9 cellular contexts compared by ENCODE assay signal in the genomic region with DNA sequence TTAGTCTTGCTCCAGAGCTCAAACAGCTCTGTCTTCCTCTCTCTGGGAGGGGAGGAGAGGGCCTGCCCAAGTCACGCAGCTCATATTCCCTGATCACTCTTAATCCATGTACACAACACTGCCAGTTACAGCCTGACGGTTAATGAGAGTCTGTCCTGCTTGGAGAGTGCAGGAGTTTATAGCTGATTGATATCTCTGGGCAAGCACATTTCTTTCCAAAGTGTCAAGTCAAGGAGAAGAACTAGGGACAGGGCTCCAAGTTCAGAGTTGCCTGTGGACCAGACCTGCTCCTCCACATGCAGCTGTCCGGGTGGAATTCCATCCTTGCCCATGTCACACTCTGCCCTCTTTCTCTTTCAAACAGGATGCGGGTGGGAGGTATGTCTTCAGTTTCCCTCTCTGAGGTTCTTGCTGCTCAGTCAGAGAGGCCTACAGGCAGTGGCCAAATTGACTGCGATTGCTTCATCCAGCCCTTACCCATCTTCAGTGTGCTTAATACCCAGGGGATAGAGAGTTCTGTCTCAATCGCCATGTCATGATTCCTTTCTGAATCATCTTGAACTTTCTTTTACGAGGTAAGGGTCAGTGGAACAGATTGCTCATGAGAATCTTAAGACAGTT. TPM values are rescaled to one million over a fixed set of nuclear protein-coding genes. Genes with fewer than 3 reads are reported as not detected.
DNase-seq lines count a peak whose midpoint lies in the region; ATAC-seq and TF ChIP-seq lines count a peak whose summit lies in the region.
"Had no signal": no experiment of that assay in that cellular context is flagged by ENCODE, and none has a peak within 500 bp of the region (broad histone marks: within the 10 kb centered on the region; RNA-seq: fewer than 3 reads in every experiment).

No MANE protein-coding gene starts in this region.

- H3K9me3 Mint-ChIP-seq in stimulated activated memory B cell treated with anti-CD40 and anti-IgM and Interleukin-4, amounts not matched to agents 10 μg/mL and 1 μg/mL and 100 μg/mL, for 72 hours, result peaks cover 3% of the 10 kb centered on the region

- in situ Hi-C loops in GM23248 (cut with MboI), result no loop called here

- intact Hi-C loops in Right ventricle myocardium superior (cut with DNase I), result loop anchor here (2.0 to 10.0 kb wide), 3 partner anchors 113 to 279 kb away; no protein-coding TSS in a partner anchor
- intact Hi-C loops in thyroid gland (cut with DNase I), result loop anchor here (5.0 kb wide), 1 partner anchor 135 kb away; no protein-coding TSS in a partner anchor

- no peaks in the 10 kb centered on the region for H3K4me1 Mint-ChIP-seq in stimulated activated memory B cell treated with anti-CD40 and anti-IgM and Interleukin-4, amounts not matched to agents 10 μg/mL and 1 μg/mL and 100 μg/mL, for 72 hours

- POLR2A ChIA-PET in RWPE1 (lab: Yijun Ruan, JAX; ENCODE audit: low non-redundant PET), result no interaction called here

- H3K4me3 ChIP-seq in GM23248 (0 out of 2 replicates have a peak overlapping the region, but pooled peaks have one; percentile 9), thyroid gland (replicated peaks in 1 of 3) (no peak overlapping the region)
- H3K4me3 ChIP-seq: PC-9 had no signal

- peak overlapping the region; percentile 80 for H3K9ac ChIP-seq in GM23248

- no peaks in the 10 kb centered on the region for H3K79me2 ChIP-seq in GM23248 (ENCODE audit: insufficient read depth)

- peak overlapping the region; percentile 94 for H3K27ac ChIP-seq in GM23248
- H3K27ac ChIP-seq in RWPE1, result peak overlapping the region; percentile 40; the same call in 1 of the 2 replicates
- H3K27ac ChIP-seq in thyroid gland, result peak overlapping the region in 1 of 3 donors; percentile 17
- H3K27ac ChIP-seq: PC-9 had no signal

- no peak overlapping the region; the same call in 1 of the 2 replicates for H2AFZ ChIP-seq in GM23248
- H2AFZ ChIP-seq: PC-9 had no signal

- H3K27me3 ChIP-seq in GM23248 (replicated peaks; ENCODE audit: insufficient read depth), result no peaks in the 10 kb centered on the region
- H3K27me3 ChIP-seq in thyroid gland, result no peaks in the 10 kb centered on the region

- no peaks in the 10 kb centered on the region for H3K36me3 Mint-ChIP-seq in stimulated activated memory B cell treated with anti-CD40 and anti-IgM and Interleukin-4, amounts not matched to agents 10 μg/mL and 1 μg/mL and 100 μg/mL, for 72 hours

- H4K20me1 ChIP-seq in GM23248 (ENCODE audit: insufficient read depth), result no peaks in the 10 kb centered on the region

- peaks cover 29% of the 10 kb centered on the region for H3F3A ChIP-seq in GM23248 (ENCODE audit: insufficient read depth)

- ATAC-seq in Right ventricle myocardium superior (ENCODE audit: poor library complexity), result peak; percentile 15
- ATAC-seq in stimulated activated memory B cell treated with anti-CD40 and anti-IgM and Interleukin-4, amounts not matched to agents 10 μg/mL and 1 μg/mL and 100 μg/mL, for 72 hours, result peak; percentile 59

- no peak for TF ChIP-seq POLR2A in thyroid gland (IDR thresholded peaks at IDR 0.05)

- CTCF ChIA-PET in RWPE1 (lab: Yijun Ruan, JAX), result interaction anchor here (0.5 to 2.3 kb wide), 9 partner anchors 14 to 649 kb away, joined by 3 to 15 read pairs (median 3); no protein-coding TSS in a partner anchor

- no peak overlapping the region for H3K4me3 Mint-ChIP-seq in stimulated activated memory B cell treated with anti-CD40 and anti-IgM and Interleukin-4, amounts not matched to agents 10 μg/mL and 1 μg/mL and 100 μg/mL, for 72 hours

- H3K9me3 ChIP-seq in GM23248 (ENCODE audit: low read depth) (no peaks in the 10 kb centered on the region), thyroid gland (no peaks in the 10 kb centered on the region)

- H3K36me3 ChIP-seq in GM23248 (ENCODE audit: low read depth) (no peaks in the 10 kb centered on the region), thyroid gland (no peaks in the 10 kb centered on the region)

- DNase-seq in GM23248, result peak; percentile 99
- DNase-seq in RWPE1 (ENCODE audit: low spot score), result peak; percentile 74
- no peak for DNase-seq in Right ventricle myocardium superior
- DNase-seq in amniotic stem cell (lab: John Stamatoyannopoulos, UW), result no peak
- no peak for DNase-seq in NCI-H1092 treated with DMSO at 0.1 percent for 48 hours (lab: John Stamatoyannopoulos, UW)
- DNase-seq in stimulated activated CD4-positive, alpha-beta T cell treated with anti-CD3 and anti-CD28 coated beads, Interleukin-4, amount 100 ng/mL, for 24 hours, result no peak
- DNase-seq in thyroid gland, result no peak

- H3K27ac Mint-ChIP-seq in stimulated activated memory B cell treated with anti-CD40 and anti-IgM and Interleukin-4, amounts not matched to agents 10 μg/mL and 1 μg/mL and 100 μg/mL, for 72 hours, result no peak overlapping the region

- H3K27me3 Mint-ChIP-seq in stimulated activated memory B cell treated with anti-CD40 and anti-IgM and Interleukin-4, amounts not matched to agents 10 μg/mL and 1 μg/mL and 100 μg/mL, for 72 hours, result peaks cover 58% of the 10 kb centered on the region

- H3K9me2 ChIP-seq in GM23248 (ENCODE audit: insufficient read depth), result no peaks in the 10 kb centered on the region

- TF ChIP-seq CTCF in RWPE1 (conservative IDR thresholded peaks at IDR 0.05; ENCODE audit: low read depth), result no peak
- no peak for TF ChIP-seq CTCF in thyroid gland (IDR thresholded peaks at IDR 0.05)

- H3K4me1 ChIP-seq in GM23248 (ENCODE audit: insufficient read depth) (peaks cover 38% of the 10 kb centered on the region), thyroid gland (peaks cover 0 to 13% of the 10 kb centered on the region in 2 donors)

- WGBS in GM23248 (ENCODE audit: low coverage in 1 of 2, low lambda C conversion rate in 2 of 2, missing lambda C conversion rate in 2 of 2), 2 experiments, result 2 to 5% methylated on average over 7 of the region's 7 CpGs
- WGBS in thyroid gland, 2 donors, result 76 to 82% methylated on average over 7 of the region's 7 CpGs

- peak overlapping the region; percentile 64 for H3K4me2 ChIP-seq in GM23248 (ENCODE audit: unreplicated experiment)
- H3K4me2 ChIP-seq: PC-9 had no signal

RNA-seq across cellular contexts. Expression of a gene that starts 54.5 kb away (rescaled TPM):
- total RNA-seq in GM23248 (2014; rRNA removed; shearing (Covaris generic)), result 7.8 and 10.1 TPM in 2 replicates
- polyA plus RNA-seq in GM23248 (2016; fragmentation: Nextera tagmentation; extraction: Ambion mirVana), result 0.74 and 1.5 TPM in 2 replicates
- total RNA-seq in Right ventricle myocardium superior (0.43 TPM), thyroid gland (10 to 100 TPM; 18.9 to 58.6 (median 36.5) TPM)

Comparison
In these comparisons a context has a peak if more than half of its experiments do, and no peak if none do; other contexts are left out.
1. DNase-seq: peak in GM23248 (single experiment) and RWPE1 (single experiment); none in Right ventricle myocardium superior (single experiment), amniotic stem cell (single experiment), NCI-H1092 treated with DMSO at 0.1 percent for 48 hours (single experiment), stimulated activated CD4-positive, alpha-beta T cell treated with anti-CD3 and anti-CD28 coated beads, Interleukin-4, amount 100 ng/mL, for 24 hours (single experiment) and thyroid gland (0 of 2).